9 cellular contexts compared by ENCODE assay signal in the genomic region with DNA sequence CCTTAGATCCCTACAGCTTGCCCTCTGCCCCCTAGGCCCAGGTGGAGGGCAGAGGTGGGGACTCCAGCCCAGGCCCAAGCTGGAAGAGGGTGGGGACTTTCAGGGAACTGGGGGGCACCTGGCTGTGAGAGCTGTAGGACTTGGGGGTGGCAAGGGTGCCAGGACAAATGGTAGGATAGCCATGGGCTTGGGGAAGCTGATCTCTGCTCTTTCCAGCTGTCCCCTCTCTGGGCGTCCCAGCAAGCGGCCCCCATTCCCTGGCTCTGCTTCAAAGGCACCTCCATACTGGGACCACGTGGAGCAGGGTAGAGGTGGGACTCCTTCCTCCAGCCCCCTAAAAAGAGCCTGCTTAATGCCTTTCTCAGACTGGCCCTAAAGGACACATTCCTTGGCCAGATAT. TPM values are rescaled to one million over a fixed set of nuclear protein-coding genes. Genes with fewer than 3 reads are reported as not detected.
DNase-seq lines count a peak whose midpoint lies in the region; ATAC-seq and TF ChIP-seq lines count a peak whose summit lies in the region.
"Had no signal": no experiment of that assay in that cellular context is flagged by ENCODE, and none has a peak within 500 bp of the region (broad histone marks: within the 10 kb centered on the region; RNA-seq: fewer than 3 reads in every experiment).

No MANE protein-coding gene starts in this region.

- TF ChIP-seq CTCF in natural killer cell (IDR thresholded peaks at IDR 0.05) (no peak), tibial nerve (IDR thresholded peaks at IDR 0.05) (no peak)

- no peaks in the 10 kb centered on the region for H3K27me3 ChIP-seq in tibial nerve

- H3K27me3 Mint-ChIP-seq in activated naive CD8-positive, alpha-beta T cell: no peaks in the 10 kb centered on the region
- no peaks in the 10 kb centered on the region for H3K27me3 Mint-ChIP-seq in activated naive CD8-positive, alpha-beta T cell treated with anti-CD3 and anti-CD28 coated beads, Interleukin-2, amount 50 U/mL, for 24 hours
- no peaks in the 10 kb centered on the region for H3K27me3 Mint-ChIP-seq in natural killer cell (ENCODE audit: low read depth in 2 of 2)
- H3K27me3 Mint-ChIP-seq: activated naive CD4-positive, alpha-beta T cell treated with anti-CD3 and anti-CD28 coated beads, Interleukin-2, amount 50 U/mL, for 24 hours had no signal

- H3K4me3 ChIP-seq in tibial nerve: peak overlapping the region in 2 of 4 donors; percentile 18 to 65

- ATAC-seq in activated naive CD8-positive, alpha-beta T cell treated with anti-CD3 and anti-CD28 coated beads, Interleukin-2, amount 50 U/mL, for 24 hours: no peak
- ATAC-seq in natural killer cell (no peak), GM18867 (IDR thresholded peaks at IDR 0.05; ENCODE audit: unreplicated experiment) (no peak)

- no peaks in the 10 kb centered on the region for H3K36me3 Mint-ChIP-seq in activated naive CD8-positive, alpha-beta T cell
- peaks cover 2% of the 10 kb centered on the region for H3K36me3 Mint-ChIP-seq in activated naive CD8-positive, alpha-beta T cell treated with anti-CD3 and anti-CD28 coated beads, Interleukin-2, amount 50 U/mL, for 24 hours (ENCODE audit: low read depth)
- H3K36me3 Mint-ChIP-seq in natural killer cell: no peaks in the 10 kb centered on the region

- no peak for TF ChIP-seq POLR2A in tibial nerve (IDR thresholded peaks at IDR 0.05)

- peaks cover 27% of the 10 kb centered on the region for H3K4me1 Mint-ChIP-seq in activated naive CD8-positive, alpha-beta T cell (ENCODE audit: low read depth)
- H3K4me1 Mint-ChIP-seq in activated naive CD8-positive, alpha-beta T cell treated with anti-CD3 and anti-CD28 coated beads, Interleukin-2, amount 50 U/mL, for 24 hours: peaks cover 31% of the 10 kb centered on the region
- H3K4me1 Mint-ChIP-seq in natural killer cell: peaks cover 22 to 38% of the 10 kb centered on the region in 2 donors

- H3K9me3 Mint-ChIP-seq in activated naive CD8-positive, alpha-beta T cell (ENCODE audit: low read depth): no peaks in the 10 kb centered on the region
- no peaks in the 10 kb centered on the region for H3K9me3 Mint-ChIP-seq in activated naive CD8-positive, alpha-beta T cell treated with anti-CD3 and anti-CD28 coated beads, Interleukin-2, amount 50 U/mL, for 24 hours
- H3K9me3 Mint-ChIP-seq in natural killer cell: no peaks in the 10 kb centered on the region
- H3K9me3 Mint-ChIP-seq: activated naive CD4-positive, alpha-beta T cell treated with anti-CD3 and anti-CD28 coated beads, Interleukin-2, amount 50 U/mL, for 24 hours had no signal

- no peak for TF ChIP-seq EP300 in tibial nerve (IDR thresholded peaks at IDR 0.05)

- H3K9me3 ChIP-seq in tibial nerve: no peaks in the 10 kb centered on the region

- peaks cover 0 to 23% (median 9%) of the 10 kb centered on the region in 3 donors for H3K36me3 ChIP-seq in tibial nerve

- peaks cover 0 to 50% (median 39%) of the 10 kb centered on the region in 4 donors for H3K4me1 ChIP-seq in tibial nerve

- peak overlapping the region; percentile 62 for H3K27ac ChIP-seq in caudate nucleus (ENCODE audit: low read depth, low read length)
- peak overlapping the region in 3 of 4 donors; percentile 65 to 92 (median 80) for H3K27ac ChIP-seq in tibial nerve

- intact Hi-C loops in natural killer cell (cut with micrococcal nuclease): loop anchor here (2.0 kb wide), 1 partner anchor 97 kb away; no protein-coding TSS in a partner anchor

- peak overlapping the region; percentile 60 for H3K4me3 Mint-ChIP-seq in activated naive CD8-positive, alpha-beta T cell
- H3K4me3 Mint-ChIP-seq in activated naive CD8-positive, alpha-beta T cell treated with anti-CD3 and anti-CD28 coated beads, Interleukin-2, amount 50 U/mL, for 24 hours: no peak overlapping the region
- peak overlapping the region; percentile 61 for H3K4me3 Mint-ChIP-seq in natural killer cell

- H3K27ac Mint-ChIP-seq in activated naive CD8-positive, alpha-beta T cell: peak overlapping the region; percentile 6
- no peak overlapping the region for H3K27ac Mint-ChIP-seq in activated naive CD8-positive, alpha-beta T cell treated with anti-CD3 and anti-CD28 coated beads, Interleukin-2, amount 50 U/mL, for 24 hours
- H3K27ac Mint-ChIP-seq in natural killer cell: peak overlapping the region; percentile 67 to 85
- H3K27ac Mint-ChIP-seq: activated naive CD4-positive, alpha-beta T cell treated with anti-CD3 and anti-CD28 coated beads, Interleukin-2, amount 50 U/mL, for 24 hours had no signal

- DNase-seq in activated naive CD8-positive, alpha-beta T cell treated with anti-CD3 and anti-CD28 coated beads, Interleukin-2, amount 50 U/mL, for 24 hours: no peak
- DNase-seq in caudate nucleus (lab: John Stamatoyannopoulos, UW) (no peak), natural killer cell (no peak), tibial nerve (ENCODE audit: low spot score in 2 of 2) (no peak), dedifferentiated amniotic fluid mesenchymal stem cell (ENCODE audit: extremely low spot score) (no peak)
- DNase-seq in stimulated activated CD4-positive, alpha-beta T cell treated with anti-CD3 and anti-CD28 coated beads, Interleukin-4, amount 100 ng/mL, for 1 hour: no peak

- 50 to 74% methylated on average over 3 of the region's 3 CpGs for WGBS in tibial nerve, 2 donors

RNA-seq across cellular contexts. Expression of gene LTC4S, which starts 0.4 kb away (rescaled TPM):
- total RNA-seq in natural killer cell: 1 to 10 TPM; 3.0 to 5.4 (median 3.5) TPM
- 10 to 100 TPM in 2 of 4 donors, 1 to 10 TPM in 2; 7.6 to 38.6 (median 18.4) TPM for total RNA-seq in tibial nerve

RNA-seq across cellular contexts. Expression of gene MGAT4B, which starts 12.5 kb away (rescaled TPM):
- total RNA-seq in natural killer cell: 100 to 1,000 TPM; 143 to 159 (median 144) TPM
- 100 to 1,000 TPM in 1 of 4 donors, 10 to 100 TPM in 3; 52.7 to 153 (median 91.0) TPM for total RNA-seq in tibial nerve

RNA-seq across cellular contexts. Expression of gene SQSTM1, which starts 26.5 kb away (rescaled TPM):
- total RNA-seq in natural killer cell: 100 to 1,000 TPM; 474 to 707 (median 657) TPM
- 100 to 1,000 TPM; 408 to 463 (median 452) TPM for total RNA-seq in tibial nerve
